In the genomic region with DNA sequence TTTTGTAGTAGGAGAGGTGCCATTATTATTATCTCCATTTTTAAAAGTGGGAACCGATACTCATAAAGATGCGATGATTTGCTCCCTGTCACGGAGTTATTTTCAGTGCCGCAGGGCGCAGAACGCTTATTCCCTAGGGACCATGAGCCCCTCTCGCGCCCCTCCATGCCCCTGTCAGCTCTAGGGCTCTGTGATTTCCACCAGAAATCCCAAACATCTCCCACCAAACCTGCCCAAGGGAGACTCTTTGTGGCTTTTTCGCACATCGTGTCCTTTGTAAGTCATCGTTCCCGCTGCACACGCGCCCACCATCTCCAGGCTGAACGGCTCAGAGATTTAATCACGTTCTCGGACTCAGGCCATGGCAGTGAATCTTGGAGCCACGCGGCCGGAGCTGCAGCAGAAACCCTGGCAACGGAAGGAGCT, we compare ENCODE assay signal across 15 cellular contexts.
DNase-seq lines count a peak whose midpoint lies in the region; ATAC-seq, FAIRE-seq and TF ChIP-seq lines count a peak whose summit lies in the region.
"Had no signal": no experiment of that assay in that cellular context is flagged by ENCODE, and none has a peak within 500 bp of the region (broad histone marks: within the 10 kb centered on the region; RNA-seq: fewer than 3 reads in every experiment).

No MANE protein-coding gene starts in this region.

- no peak overlapping the region for H3K4me3 ChIP-seq in OCI-LY7 (ENCODE audit: low read depth, low read length, poor library complexity, severe bottlenecking)
- H3K4me3 ChIP-seq: adrenal gland, colonic mucosa had no signal

- no peak for ATAC-seq in stimulated activated memory B cell treated with anti-CD40 and anti-IgM and Interleukin-4, amounts not matched to agents 10 μg/mL and 1 μg/mL and 100 μg/mL, for 72 hours
- ATAC-seq: activated T-cell treated with anti-CD3 and anti-CD28 coated beads, Interleukin-2, amount 50 U/mL, for 72 hours had no signal

- FAIRE-seq in GM12892 (lab: Jason Lieb, UNC), result peak; percentile 87

- H3K4me3 Mint-ChIP-seq in immature natural killer cell, result peak overlapping the region in 3 of 5 donors; percentile 1 to 45 (median 26)
- H3K4me3 Mint-ChIP-seq in stimulated activated memory B cell treated with anti-CD40 and anti-IgM and Interleukin-4, amounts not matched to agents 10 μg/mL and 1 μg/mL and 100 μg/mL, for 72 hours, result peak overlapping the region; percentile 64
- H3K4me3 Mint-ChIP-seq: CD4-positive, alpha-beta T cell had no signal

- peaks cover 16 to 22% of the 10 kb centered on the region in 2 donors for H3K4me1 Mint-ChIP-seq in immature natural killer cell
- H3K4me1 Mint-ChIP-seq in stimulated activated memory B cell treated with anti-CD40 and anti-IgM and Interleukin-4, amounts not matched to agents 10 μg/mL and 1 μg/mL and 100 μg/mL, for 72 hours, result peaks cover 23% of the 10 kb centered on the region

- no peaks in the 10 kb centered on the region for H3K79me2 ChIP-seq in OCI-LY7 (ENCODE audit: insufficient read depth, low read depth, low read length)

- TF ChIP-seq CTCF in OCI-LY7 (conservative IDR thresholded peaks at IDR 0.05; ENCODE audit: low read length), result no peak

- peak overlapping the region in 1 of 6 donors; percentile 44 for H3K27ac Mint-ChIP-seq in immature natural killer cell
- peak overlapping the region; percentile 40 for H3K27ac Mint-ChIP-seq in stimulated activated memory B cell treated with anti-CD40 and anti-IgM and Interleukin-4, amounts not matched to agents 10 μg/mL and 1 μg/mL and 100 μg/mL, for 72 hours
- H3K27ac Mint-ChIP-seq: activated T-cell treated with anti-CD3 and anti-CD28 coated beads, Interleukin-2, amount 50 U/mL, for 72 hours; CD4-positive, alpha-beta T cell; progenitor cell of endocrine pancreas had no signal

- TF ChIP-seq POLR2A in GM12892 (IDR thresholded peaks at IDR 0.05; ENCODE audit: low read depth, low read length), result no peak

- H3K9me3 Mint-ChIP-seq in immature natural killer cell, result no peaks in the 10 kb centered on the region
- no peaks in the 10 kb centered on the region for H3K9me3 Mint-ChIP-seq in stimulated activated memory B cell treated with anti-CD40 and anti-IgM and Interleukin-4, amounts not matched to agents 10 μg/mL and 1 μg/mL and 100 μg/mL, for 72 hours
- H3K9me3 Mint-ChIP-seq: activated T-cell treated with anti-CD3 and anti-CD28 coated beads, Interleukin-2, amount 50 U/mL, for 72 hours; CD4-positive, alpha-beta T cell had no signal

- POLR2A ChIA-PET in OCI-LY7 (lab: Charles Lee), result no interaction called here

- H2AFZ ChIP-seq in OCI-LY7 (ENCODE audit: low read length), result peak overlapping the region; percentile 41; the same call in 1 of the 2 replicates

- no peak for DNase-seq in GM12892 (ENCODE audit: insufficient read length)
- DNase-seq in OCI-LY7 (ENCODE audit: low spot score), result peak; percentile 6
- DNase-seq in immature natural killer cell, result no peak
- no peak for DNase-seq in putamen (ENCODE audit: low spot score)
- DNase-seq in activated naive CD4-positive, alpha-beta T cell treated with Interleukin-2 at 50 U/mL for 16 hours, result no peak
- DNase-seq in glomerular visceral epithelial cell (ENCODE audit: extremely low spot score), result no peak
- DNase-seq: activated T-cell treated with anti-CD3 and anti-CD28 coated beads, Interleukin-2, amount 50 U/mL, for 72 hours; adrenal gland; CD4-positive, alpha-beta T cell; colonic mucosa; NCI-H187 treated with DMSO at 0.1 percent for 48 hours; NCI-H69 had no signal

- H3K9me2 ChIP-seq in OCI-LY7 (ENCODE audit: insufficient read depth, low read length), result no peaks in the 10 kb centered on the region

- peak overlapping the region; percentile 64 for H3K4me2 ChIP-seq in OCI-LY7 (ENCODE audit: low read length)

- no peaks in the 10 kb centered on the region for H4K20me1 ChIP-seq in OCI-LY7 (ENCODE audit: insufficient read depth, low read length)

- no TSS peak for BruUV-seq in OCI-LY7 (replicated peaks; lab: Mats Ljungman, UMichigan)

- H3K27ac ChIP-seq in OCI-LY7 (ENCODE audit: low read depth, low read length, poor library complexity, severe bottlenecking), result peak overlapping the region; percentile 40
- H3K27ac ChIP-seq: adrenal gland, colonic mucosa, HL-60 had no signal

- H3K27me3 Mint-ChIP-seq in immature natural killer cell (ENCODE audit: low read depth in 3 of 3), result peaks cover 0 to 2% (median 0%) of the 10 kb centered on the region in 3 donors
- H3K27me3 Mint-ChIP-seq in stimulated activated memory B cell treated with anti-CD40 and anti-IgM and Interleukin-4, amounts not matched to agents 10 μg/mL and 1 μg/mL and 100 μg/mL, for 72 hours, result peaks cover 35% of the 10 kb centered on the region

- CTCF ChIA-PET in OCI-LY7 (lab: Charles Lee; ENCODE audit: unreplicated experiment), result no interaction called here

- H3K9me3 ChIP-seq in OCI-LY7 (ENCODE audit: low read length), result no peaks in the 10 kb centered on the region
- H3K9me3 ChIP-seq: adrenal gland, colonic mucosa had no signal

- intact Hi-C loops in OCI-LY7 (cut with micrococcal nuclease; ENCODE audit: unreplicated experiment), result no loop called here

- H3K36me3 Mint-ChIP-seq in immature natural killer cell, result no peaks in the 10 kb centered on the region
- H3K36me3 Mint-ChIP-seq in stimulated activated memory B cell treated with anti-CD40 and anti-IgM and Interleukin-4, amounts not matched to agents 10 μg/mL and 1 μg/mL and 100 μg/mL, for 72 hours, result no peaks in the 10 kb centered on the region

- H3K4me1 ChIP-seq in OCI-LY7 (ENCODE audit: insufficient read depth, low read length, poor library complexity, severe bottlenecking), result peaks cover 18% of the 10 kb centered on the region
- H3K4me1 ChIP-seq: adrenal gland, colonic mucosa had no signal

- no peaks in the 10 kb centered on the region for H3K36me3 ChIP-seq in OCI-LY7 (ENCODE audit: insufficient read depth, low read length)
- H3K36me3 ChIP-seq: adrenal gland, colonic mucosa had no signal
